13 cellular contexts compared by ENCODE assay signal in the genomic region with DNA sequence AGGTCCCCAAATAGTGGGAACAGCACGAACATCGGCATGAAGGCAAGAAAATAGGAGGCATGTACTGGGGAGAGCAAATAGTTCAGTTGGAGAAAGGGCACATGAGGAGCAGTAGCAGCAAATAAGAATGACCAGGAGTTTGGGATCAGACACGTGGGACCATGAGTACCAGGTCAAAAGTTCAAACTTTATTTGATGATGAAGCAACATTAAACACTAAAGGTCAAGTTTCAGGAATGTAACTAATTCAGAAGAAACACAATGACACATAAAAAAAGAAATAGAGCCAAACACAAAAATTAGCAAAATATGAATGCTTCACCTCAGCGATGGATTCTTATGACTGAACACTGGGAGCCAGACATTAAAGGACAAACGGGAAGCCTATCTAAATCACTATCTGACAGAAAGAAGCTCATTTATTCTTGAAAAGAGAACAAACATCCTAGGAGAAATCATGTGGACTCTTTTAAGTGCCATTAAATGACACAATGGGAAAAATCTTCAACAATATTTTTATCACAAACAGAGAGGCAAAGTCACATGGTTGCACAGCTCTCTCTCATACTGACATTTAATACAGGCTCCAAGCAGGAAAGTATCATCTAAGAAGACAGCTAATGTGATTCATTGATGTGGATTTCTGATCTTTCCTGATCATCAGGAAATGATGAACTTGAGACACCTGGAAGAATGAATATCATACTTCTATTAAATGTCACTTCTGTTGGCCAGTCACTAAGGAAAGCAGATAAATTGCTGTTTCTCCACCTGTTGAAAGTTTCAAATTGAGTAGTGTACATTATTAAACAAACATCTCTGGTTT.
DNase-seq lines count a peak whose midpoint lies in the region; ATAC-seq and TF ChIP-seq lines count a peak whose summit lies in the region.
"Had no signal": no experiment of that assay in that cellular context is flagged by ENCODE, and none has a peak within 500 bp of the region (broad histone marks: within the 10 kb centered on the region; RNA-seq: fewer than 3 reads in every experiment).

No MANE protein-coding gene starts in this region.

- H3K9ac ChIP-seq in adipocyte (ENCODE audit: low read length): peak overlapping the region; percentile 53

- no peaks in the 10 kb centered on the region for H3K4me1 Mint-ChIP-seq in activated CD4-positive, alpha-beta memory T cell treated with anti-CD3 and anti-CD28 coated beads for 36 hours (ENCODE audit: low read depth)

- TF ChIP-seq CTCF in fibroblast of villous mesenchyme (IDR thresholded peaks at IDR 0.05; ENCODE audit: insufficient read depth, low read depth, low read length) (no peak), right atrium auricular region (IDR thresholded peaks at IDR 0.05) (no peak)

- H3K9me3 Mint-ChIP-seq in activated CD4-positive, alpha-beta memory T cell treated with anti-CD3 and anti-CD28 coated beads for 36 hours: no peaks in the 10 kb centered on the region

- CTCF ChIA-PET in activated CD4-positive, alpha-beta memory T cell treated with anti-CD3 and anti-CD28 coated beads for 36 hours (lab: Charles Lee): no interaction called here

- H3K27ac ChIP-seq in right atrium auricular region: no peak overlapping the region
- H3K27ac ChIP-seq: stomach had no signal

- DNase-seq in H4 (ENCODE audit: low spot score) (peak; percentile 14), adipocyte (ENCODE audit: low read depth) (peak; percentile 70), fibroblast of villous mesenchyme (ENCODE audit: low read depth) (peak; percentile 78), sciatic nerve (ENCODE audit: low spot score) (no peak), right atrium auricular region (ENCODE audit: low spot score) (no peak), NCI-H1436 treated with DMSO at 0.1 percent for 48 hours (lab: John Stamatoyannopoulos, UW) (no peak)
- no peak for DNase-seq in activated CD4-positive, alpha-beta memory T cell treated with anti-CD3 and anti-CD28 coated beads for 36 hours
- DNase-seq: kidney glomerular epithelial cell, NCI-H1048, OCI-M1, stomach, T-helper 1 cell had no signal

- no peak overlapping the region for H3K27ac Mint-ChIP-seq in activated CD4-positive, alpha-beta memory T cell treated with anti-CD3 and anti-CD28 coated beads for 36 hours
- H3K27ac Mint-ChIP-seq: natural killer cell treated with Interleukin-12 subunit alpha and Interleukin-12 subunit beta and Interleukin-15 and Interleukin-18, amount 100 ng/mL, for 72 hours had no signal

- H3K36me3 Mint-ChIP-seq in activated CD4-positive, alpha-beta memory T cell treated with anti-CD3 and anti-CD28 coated beads for 36 hours: no peaks in the 10 kb centered on the region

- H3K4me3 ChIP-seq in adipocyte (ENCODE audit: low read length) (no peak overlapping the region), fibroblast of villous mesenchyme (ENCODE audit: low read depth, low read length) (no peak overlapping the region), right atrium auricular region (no peak overlapping the region)
- H3K4me3 ChIP-seq: stomach had no signal

- H3K27me3 ChIP-seq in adipocyte (replicated peaks; ENCODE audit: control insufficient read depth, insufficient read depth, low read length): no peaks in the 10 kb centered on the region
- no peaks in the 10 kb centered on the region for H3K27me3 ChIP-seq in right atrium auricular region
- H3K27me3 ChIP-seq: stomach had no signal

- H3K9me3 ChIP-seq in adipocyte (ENCODE audit: control insufficient read depth, low read length): no peaks in the 10 kb centered on the region
- H3K9me3 ChIP-seq in right atrium auricular region: no peaks in the 10 kb centered on the region
- H3K9me3 ChIP-seq: stomach had no signal

- ATAC-seq in sciatic nerve: peak; percentile 72
- ATAC-seq: natural killer cell treated with Interleukin-12 subunit alpha and Interleukin-12 subunit beta and Interleukin-15 and Interleukin-18, amount 100 ng/mL, for 72 hours had no signal

- H3K4me1 ChIP-seq in adipocyte (ENCODE audit: control insufficient read depth, insufficient read depth, low read length) (peaks cover 51% of the 10 kb centered on the region), right atrium auricular region (no peaks in the 10 kb centered on the region)

- no peak overlapping the region for H3K4me3 Mint-ChIP-seq in activated CD4-positive, alpha-beta memory T cell treated with anti-CD3 and anti-CD28 coated beads for 36 hours
- H3K4me3 Mint-ChIP-seq: natural killer cell treated with Interleukin-12 subunit alpha and Interleukin-12 subunit beta and Interleukin-15 and Interleukin-18, amount 100 ng/mL, for 72 hours had no signal

- POLR2A ChIA-PET in activated CD4-positive, alpha-beta memory T cell treated with anti-CD3 and anti-CD28 coated beads for 36 hours (lab: Charles Lee): no interaction called here

- H3K27me3 Mint-ChIP-seq in activated CD4-positive, alpha-beta memory T cell treated with anti-CD3 and anti-CD28 coated beads for 36 hours: peaks cover 8% of the 10 kb centered on the region

- intact Hi-C loops in sciatic nerve (cut with DNase I): no loop called here
- intact Hi-C loops in activated CD4-positive, alpha-beta memory T cell treated with anti-CD3 and anti-CD28 coated beads for 36 hours (cut with micrococcal nuclease): no loop called here

- no peaks in the 10 kb centered on the region for H3K36me3 ChIP-seq in adipocyte (ENCODE audit: control insufficient read depth, insufficient read depth, low read length, severe bottlenecking)
- no peaks in the 10 kb centered on the region for H3K36me3 ChIP-seq in right atrium auricular region
- H3K36me3 ChIP-seq: stomach had no signal

Comparison
In these comparisons a context has a peak if more than half of its experiments do, and no peak if none do; other contexts are left out.
1. DNase-seq: peak in H4 (single experiment), adipocyte (single experiment) and fibroblast of villous mesenchyme (single experiment); none in sciatic nerve (single experiment), right atrium auricular region (single experiment), NCI-H1436 treated with DMSO at 0.1 percent for 48 hours (single experiment) and activated CD4-positive, alpha-beta memory T cell treated with anti-CD3 and anti-CD28 coated beads for 36 hours (single experiment).